In the genomic region with DNA sequence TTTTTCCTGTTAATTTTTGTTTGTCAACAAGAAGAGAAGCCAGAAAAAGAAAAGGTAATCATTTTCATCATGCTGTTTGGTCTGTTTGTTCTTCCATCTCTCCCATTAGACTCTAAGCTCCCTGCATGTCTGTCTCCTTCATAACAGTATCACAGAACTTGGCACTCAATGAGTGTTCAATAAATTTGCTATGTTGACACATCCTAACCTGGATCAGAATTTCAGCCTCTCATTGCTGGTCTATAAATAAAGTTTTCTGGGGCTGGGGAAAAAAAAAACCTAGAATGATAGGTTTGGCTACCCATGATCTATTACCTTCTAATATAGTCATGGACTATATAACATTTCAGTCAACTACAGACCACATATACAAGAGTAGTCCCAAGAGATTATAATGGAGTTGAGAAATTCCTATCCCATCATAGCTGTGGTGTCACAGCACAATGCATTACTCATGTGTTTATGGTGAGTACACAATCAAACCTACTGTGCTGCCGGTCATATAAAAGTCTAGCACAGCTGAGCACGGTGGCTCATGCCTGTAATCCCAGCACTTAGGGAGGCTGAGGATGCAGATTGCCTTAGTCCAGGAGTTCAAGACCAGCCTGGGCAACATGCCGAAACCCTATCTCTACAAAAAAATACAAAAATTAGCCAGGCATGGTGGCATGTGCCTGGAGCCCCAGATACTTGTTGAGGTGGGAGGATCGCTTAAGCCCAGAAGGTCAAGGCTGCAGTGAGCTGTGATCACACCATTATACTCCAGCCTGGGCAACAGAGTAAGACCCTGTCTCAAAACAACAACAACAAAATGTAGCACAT, we compare ENCODE assay signal across 1 cellular context.
TF ChIP-seq lines count a peak whose summit lies in the region.

No MANE protein-coding gene starts in this region.

TF ChIP-seq in HepG2, 621 proteins besides CTCF, POLR2A, EP300 and RAD21 (continued from another document):
- TF ChIP-seq, protein P1, sequence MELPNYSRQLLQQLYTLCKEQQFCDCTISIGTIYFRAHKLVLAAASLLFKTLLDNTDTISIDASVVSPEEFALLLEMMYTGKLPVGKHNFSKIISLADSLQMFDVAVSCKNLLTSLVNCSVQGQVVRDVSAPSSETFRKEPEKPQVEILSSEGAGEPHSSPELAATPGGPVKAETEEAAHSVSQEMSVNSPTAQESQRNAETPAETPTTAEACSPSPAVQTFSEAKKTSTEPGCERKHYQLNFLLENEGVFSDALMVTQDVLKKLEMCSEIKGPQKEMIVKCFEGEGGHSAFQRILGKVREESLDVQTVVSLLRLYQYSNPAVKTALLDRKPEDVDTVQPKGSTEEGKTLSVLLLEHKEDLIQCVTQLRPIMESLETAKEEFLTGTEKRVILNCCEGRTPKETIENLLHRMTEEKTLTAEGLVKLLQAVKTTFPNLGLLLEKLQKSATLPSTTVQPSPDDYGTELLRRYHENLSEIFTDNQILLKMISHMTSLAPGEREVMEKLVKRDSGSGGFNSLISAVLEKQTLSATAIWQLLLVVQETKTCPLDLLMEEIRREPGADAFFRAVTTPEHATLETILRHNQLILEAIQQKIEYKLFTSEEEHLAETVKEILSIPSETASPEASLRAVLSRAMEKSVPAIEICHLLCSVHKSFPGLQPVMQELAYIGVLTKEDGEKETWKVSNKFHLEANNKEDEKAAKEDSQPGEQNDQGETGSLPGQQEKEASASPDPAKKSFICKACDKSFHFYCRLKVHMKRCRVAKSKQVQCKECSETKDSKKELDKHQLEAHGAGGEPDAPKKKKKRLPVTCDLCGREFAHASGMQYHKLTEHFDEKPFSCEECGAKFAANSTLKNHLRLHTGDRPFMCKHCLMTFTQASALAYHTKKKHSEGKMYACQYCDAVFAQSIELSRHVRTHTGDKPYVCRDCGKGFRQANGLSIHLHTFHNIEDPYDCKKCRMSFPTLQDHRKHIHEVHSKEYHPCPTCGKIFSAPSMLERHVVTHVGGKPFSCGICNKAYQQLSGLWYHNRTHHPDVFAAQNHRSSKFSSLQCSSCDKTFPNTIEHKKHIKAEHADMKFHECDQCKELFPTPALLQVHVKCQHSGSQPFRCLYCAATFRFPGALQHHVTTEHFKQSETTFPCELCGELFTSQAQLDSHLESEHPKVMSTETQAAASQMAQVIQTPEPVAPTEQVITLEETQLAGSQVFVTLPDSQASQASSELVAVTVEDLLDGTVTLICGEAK (IDR thresholded peaks at IDR 0.05): peak; percentile 68
- TF ChIP-seq, protein P1 (CRISPR knock-in tag; IDR thresholded peaks at IDR 0.05): no peak
- TF ChIP-seq SALL1 (CRISPR knock-in tag; IDR thresholded peaks at IDR 0.05) (0 out of 2 replicates have a peak, but pooled peaks have one; percentile 18), HMGA1 (CRISPR knock-in tag; conservative IDR thresholded peaks at IDR 0.05) (no peak)
